ENCODE assay signal across 8 cellular contexts in the genomic region with DNA sequence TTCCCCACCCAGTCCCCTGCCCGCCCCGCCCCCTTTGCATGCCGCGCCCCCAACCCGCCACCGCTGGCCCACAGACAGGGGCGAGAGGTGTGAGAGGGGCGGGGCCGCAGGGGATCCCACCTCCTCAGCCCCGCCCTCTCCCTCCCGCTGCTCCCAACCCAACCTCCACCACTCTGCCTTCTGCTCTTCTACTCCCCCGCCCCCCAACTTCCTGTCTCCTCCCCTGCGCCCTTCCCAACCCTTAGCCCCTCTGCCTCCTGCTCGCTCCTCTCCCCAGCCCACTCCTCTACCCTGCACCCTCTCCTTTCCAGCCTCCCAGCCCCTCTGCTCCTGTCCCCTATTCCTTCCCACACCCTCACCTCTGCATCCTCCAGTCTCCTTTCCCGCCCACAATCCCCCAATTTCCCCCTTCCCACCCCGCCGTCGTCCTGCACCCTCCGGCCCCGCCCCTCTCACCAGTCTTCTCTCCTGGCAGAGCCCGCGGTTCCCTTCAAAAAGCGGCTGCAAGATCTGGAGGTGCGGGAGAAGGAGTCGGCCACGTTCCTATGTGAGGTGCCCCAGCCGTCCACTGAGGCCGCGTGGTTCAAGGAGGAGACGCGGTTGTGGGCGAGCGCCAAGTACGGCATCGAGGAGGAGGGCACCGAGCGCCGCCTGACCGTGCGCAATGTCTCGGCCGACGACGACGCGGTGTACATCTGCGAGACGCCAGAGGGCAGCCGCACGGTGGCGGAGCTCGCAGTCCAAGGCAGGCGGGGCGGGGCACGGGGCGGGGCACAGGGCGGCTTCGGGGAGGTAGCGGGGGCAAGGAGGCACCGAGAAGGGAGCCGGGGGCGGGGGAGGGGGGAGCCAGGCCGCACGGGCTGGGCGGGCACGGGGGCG. TPM values are rescaled to one million over a fixed set of nuclear protein-coding genes. Genes with fewer than 3 reads are reported as not detected.
DNase-seq lines count a peak whose midpoint lies in the region; ATAC-seq and TF ChIP-seq lines count a peak whose summit lies in the region.

No MANE protein-coding gene starts in this region.

- ATAC-seq in GM21717 (IDR thresholded peaks at IDR 0.05; ENCODE audit: unreplicated experiment), result peak; percentile 90
- ATAC-seq in stimulated activated naive CD8-positive, alpha-beta T cell treated with anti-CD3 and anti-CD28 coated beads, Interleukin-15, amount 100 ng/mL, for 72 hours, result peak; percentile 91

- peak overlapping the region; percentile 89 for H3K27ac Mint-ChIP-seq in neural crest cell (ENCODE audit: unreplicated experiment)
- peak overlapping the region; percentile 12 to 87 for H3K27ac Mint-ChIP-seq in stimulated activated naive CD8-positive, alpha-beta T cell treated with anti-CD3 and anti-CD28 coated beads, Interleukin-15, amount 100 ng/mL, for 72 hours

- H3K27me3 Mint-ChIP-seq in neural crest cell (ENCODE audit: low read depth), result no peaks in the 10 kb centered on the region
- H3K27me3 Mint-ChIP-seq in stimulated activated naive CD8-positive, alpha-beta T cell treated with anti-CD3 and anti-CD28 coated beads, Interleukin-15, amount 100 ng/mL, for 72 hours, result no peaks in the 10 kb centered on the region

- H3K4me1 Mint-ChIP-seq in neural crest cell, result peaks cover 6% of the 10 kb centered on the region
- peaks cover 16% of the 10 kb centered on the region for H3K4me1 Mint-ChIP-seq in stimulated activated naive CD8-positive, alpha-beta T cell treated with anti-CD3 and anti-CD28 coated beads, Interleukin-15, amount 100 ng/mL, for 72 hours

- DNase-seq in DMS114 treated with DMSO at 0.1 percent for 48 hours (lab: John Stamatoyannopoulos, UW; ENCODE audit: unreplicated experiment) (peak; percentile 71), RKO (ENCODE audit: low spot score) (peak; percentile 88), fibroblast of the conjunctiva (ENCODE audit: low read depth) (peak; percentile 17), neural crest cell (ENCODE audit: low read depth, low spot score) (peak; percentile 71)
- DNase-seq in Jurkat, Clone E6-1 (ENCODE audit: low read depth, low spot score), result peak; percentile 87
- peak; percentile 80 to 87 for DNase-seq in activated T-helper 1 cell treated with anti-CD3 and anti-CD28 coated beads, Interleukin-2, amount 50 U/mL, for 16 hours (ENCODE audit: low read depth in 1 of 2, low spot score in 1 of 2)
- peak; percentile 84 to 87 for DNase-seq in stimulated activated naive CD8-positive, alpha-beta T cell treated with anti-CD3 and anti-CD28 coated beads, Interleukin-15, amount 100 ng/mL, for 72 hours

- H3K36me3 Mint-ChIP-seq in neural crest cell (ENCODE audit: low read depth), result no peaks in the 10 kb centered on the region

- H3K4me3 ChIP-seq in Jurkat, Clone E6-1 (ENCODE audit: low read length), result peak overlapping the region; percentile 64

- no peaks in the 10 kb centered on the region for H3K9me3 Mint-ChIP-seq in neural crest cell
- H3K9me3 Mint-ChIP-seq in stimulated activated naive CD8-positive, alpha-beta T cell treated with anti-CD3 and anti-CD28 coated beads, Interleukin-15, amount 100 ng/mL, for 72 hours, result no peaks in the 10 kb centered on the region

- peak overlapping the region; percentile 92 for H3K4me3 Mint-ChIP-seq in neural crest cell
- H3K4me3 Mint-ChIP-seq in stimulated activated naive CD8-positive, alpha-beta T cell treated with anti-CD3 and anti-CD28 coated beads, Interleukin-15, amount 100 ng/mL, for 72 hours, result peak overlapping the region; percentile 91 to 92

- TF ChIP-seq CTCF in neural crest cell (conservative IDR thresholded peaks at IDR 0.05), result peak; percentile 62

RNA-seq across cellular contexts. Expression of gene OBSCN, which starts 5.4 kb away (rescaled TPM):
- 15.4 TPM for polyA plus RNA-seq in Jurkat, Clone E6-1 (2012; ENCODE audit: insufficient read depth, insufficient read length)
- 40.1 and 46.5 TPM in 2 replicates for total RNA-seq in neural crest cell

RNA-seq across cellular contexts. Expression of gene IBA57, which starts 47.6 kb away (rescaled TPM):
- polyA plus RNA-seq in Jurkat, Clone E6-1 (2012; ENCODE audit: insufficient read depth, insufficient read length), result 4.0 TPM
- total RNA-seq in neural crest cell, result 8.3 and 10.4 TPM in 2 replicates

Comparison
In these comparisons a context has a peak if more than half of its experiments do, and no peak if none do; other contexts are left out.
1. Peak in every context shown above with its lines: DNase-seq, ATAC-seq and H3K4me3 ChIP-seq.
2. DNase-seq: peak in every context shown above with its lines; median percentile 88 in RKO; 87 in Jurkat, Clone E6-1; 86 in stimulated activated naive CD8-positive, alpha-beta T cell treated with anti-CD3 and anti-CD28 coated beads, Interleukin-15, amount 100 ng/mL, for 72 hours; 84 in activated T-helper 1 cell treated with anti-CD3 and anti-CD28 coated beads, Interleukin-2, amount 50 U/mL, for 16 hours; 71 in DMS114 treated with DMSO at 0.1 percent for 48 hours; 71 in neural crest cell; 17 in fibroblast of the conjunctiva.